Comparison of ENCODE assay signal across 1 cellular context in genomic region chr3:159860269-159860668, GRCh38.
TF ChIP-seq lines count a peak whose summit lies in the region.

No MANE protein-coding gene starts in this region.

TF ChIP-seq in IMR-90, 13 proteins besides CTCF, POLR2A, EP300 and RAD21 (continued from another document):
- no peak for TF ChIP-seq MXI1 (IDR thresholded peaks at IDR 0.05; ENCODE audit: borderline replicate concordance, low read depth, low read length)
- no peak for TF ChIP-seq CHD1 (IDR thresholded peaks at IDR 0.05; ENCODE audit: low read depth, low read length)
